26 cellular contexts compared by ENCODE assay signal in genomic region chr1:54169068-54169467, GRCh38. TPM values are rescaled to one million over a fixed set of nuclear protein-coding genes. Genes with fewer than 3 reads are reported as not detected.
A peak's percentile ranks its signal among the peaks of the same experiment; 100 is the strongest.
DNase-seq lines count a peak whose midpoint lies in the region; ATAC-seq and TF ChIP-seq lines count a peak whose summit lies in the region.
"Had no signal": no experiment of that assay in that cellular context is flagged by ENCODE, and none has a peak within 500 bp of the region (broad histone marks: within the 10 kb centered on the region; RNA-seq: fewer than 3 reads in every experiment).

No MANE protein-coding gene starts in this region.

- no peak overlapping the region for H3K4me3 Mint-ChIP-seq in activated naive CD8-positive, alpha-beta T cell
- no peak overlapping the region for H3K4me3 Mint-ChIP-seq in activated naive CD8-positive, alpha-beta T cell treated with anti-CD3 and anti-CD28 coated beads, Interleukin-2, amount 50 U/mL, for 24 hours
- no peak overlapping the region for H3K4me3 Mint-ChIP-seq in CD4-positive, CD25-positive, alpha-beta regulatory T cell
- no peak overlapping the region for H3K4me3 Mint-ChIP-seq in chondrocyte (ENCODE audit: unreplicated experiment)
- H3K4me3 Mint-ChIP-seq: B cell; CD4-positive, alpha-beta memory T cell; CD8-positive, alpha-beta memory T cell had no signal

- no peak overlapping the region for H3K27ac ChIP-seq in CD4-positive, CD25-positive, alpha-beta regulatory T cell (ENCODE audit: insufficient read depth, low read length, poor library complexity, severe bottlenecking)
- H3K27ac ChIP-seq: 22Rv1; A549; BLaER1 treated with 17β-estradiol and CSF1 and Interleukin-3, amounts not matched to agents 10 nM and 100 nM; C4-2B had no signal

- H3K36me3 ChIP-seq in CD4-positive, CD25-positive, alpha-beta regulatory T cell (ENCODE audit: control insufficient read depth, insufficient read depth, low read length): no peaks in the 10 kb centered on the region

- H3K4me1 ChIP-seq in CD4-positive, CD25-positive, alpha-beta regulatory T cell (ENCODE audit: control insufficient read depth, insufficient read depth, low read length, poor library complexity, severe bottlenecking): peaks cover 4% of the 10 kb centered on the region

- H3K27ac Mint-ChIP-seq in activated naive CD8-positive, alpha-beta T cell: peak overlapping the region; percentile 1
- H3K27ac Mint-ChIP-seq in activated naive CD8-positive, alpha-beta T cell treated with anti-CD3 and anti-CD28 coated beads, Interleukin-2, amount 50 U/mL, for 24 hours: no peak overlapping the region
- H3K27ac Mint-ChIP-seq in CD4-positive, CD25-positive, alpha-beta regulatory T cell: peak overlapping the region in 2 of 3 donors; percentile 7 to 39
- H3K27ac Mint-ChIP-seq in chondrocyte (ENCODE audit: unreplicated experiment): no peak overlapping the region
- H3K27ac Mint-ChIP-seq: B cell had no signal

- no peaks in the 10 kb centered on the region for H3K27me3 ChIP-seq in CD4-positive, CD25-positive, alpha-beta regulatory T cell (ENCODE audit: control insufficient read depth, insufficient read depth, low read length)
- H3K27me3 ChIP-seq: BLaER1 treated with 17β-estradiol and CSF1 and Interleukin-3, amounts not matched to agents 10 nM and 100 nM had no signal

- no peaks in the 10 kb centered on the region for H3K36me3 Mint-ChIP-seq in activated naive CD8-positive, alpha-beta T cell
- H3K36me3 Mint-ChIP-seq in activated naive CD8-positive, alpha-beta T cell treated with anti-CD3 and anti-CD28 coated beads, Interleukin-2, amount 50 U/mL, for 24 hours (ENCODE audit: low read depth): no peaks in the 10 kb centered on the region
- H3K36me3 Mint-ChIP-seq in CD4-positive, CD25-positive, alpha-beta regulatory T cell: peaks cover 14% of the 10 kb centered on the region
- no peaks in the 10 kb centered on the region for H3K36me3 Mint-ChIP-seq in chondrocyte (ENCODE audit: low read depth)

- no peaks in the 10 kb centered on the region for H3K9me3 ChIP-seq in CD4-positive, CD25-positive, alpha-beta regulatory T cell (ENCODE audit: control insufficient read depth in 2 of 2, low read length in 2 of 2)
- H3K9me3 ChIP-seq: A549; BLaER1 treated with 17β-estradiol and CSF1 and Interleukin-3, amounts not matched to agents 10 nM and 100 nM had no signal

- POLR2A ChIA-PET in GM10248 (lab: Yijun Ruan, JAX): no interaction called here

- no peak for DNase-seq in activated naive CD8-positive, alpha-beta T cell treated with anti-CD3 and anti-CD28 coated beads, Interleukin-2, amount 50 U/mL, for 24 hours
- DNase-seq in CD4-positive, CD25-positive, alpha-beta regulatory T cell: no peak
- peak; percentile 5 for DNase-seq in chondrocyte (ENCODE audit: low spot score)
- DNase-seq in GM10248 (ENCODE audit: extremely low spot score): no peak
- DNase-seq in NCI-H2171 treated with DMSO at 0.1 percent for 48 hours (lab: John Stamatoyannopoulos, UW): no peak
- DNase-seq: AML-193; CD4-positive, alpha-beta memory T cell; CD8-positive, alpha-beta memory T cell; COR-L47; DMS 273 treated with DMSO at 0.1 percent for 48 hours; DMS153; DMS53; DMS79; DND-41; EL; GDM1 had no signal

- no peaks in the 10 kb centered on the region for H3K27me3 Mint-ChIP-seq in activated naive CD8-positive, alpha-beta T cell
- no peaks in the 10 kb centered on the region for H3K27me3 Mint-ChIP-seq in activated naive CD8-positive, alpha-beta T cell treated with anti-CD3 and anti-CD28 coated beads, Interleukin-2, amount 50 U/mL, for 24 hours
- no peaks in the 10 kb centered on the region for H3K27me3 Mint-ChIP-seq in CD4-positive, CD25-positive, alpha-beta regulatory T cell
- no peaks in the 10 kb centered on the region for H3K27me3 Mint-ChIP-seq in chondrocyte (ENCODE audit: low read depth)
- H3K27me3 Mint-ChIP-seq: B cell; CD4-positive, alpha-beta memory T cell; CD8-positive, alpha-beta memory T cell had no signal

- ATAC-seq in activated naive CD8-positive, alpha-beta T cell treated with anti-CD3 and anti-CD28 coated beads, Interleukin-2, amount 50 U/mL, for 24 hours: no peak
- no peak for ATAC-seq in CD4-positive, CD25-positive, alpha-beta regulatory T cell (ENCODE audit: low read depth in 2 of 2)
- ATAC-seq: A549 had no signal

- CTCF ChIA-PET in GM10248 (lab: Yijun Ruan, JAX): no interaction called here

- no peak overlapping the region for H3K4me3 ChIP-seq in CD4-positive, CD25-positive, alpha-beta regulatory T cell (ENCODE audit: low read depth, low read length)
- H3K4me3 ChIP-seq: A549; BLaER1 treated with 17β-estradiol and CSF1 and Interleukin-3, amounts not matched to agents 10 nM and 100 nM had no signal

- TF ChIP-seq CTCF in chondrocyte (IDR thresholded peaks at IDR 0.05) (no peak), GM10248 (IDR thresholded peaks at IDR 0.05; ENCODE audit: control extremely low read depth, extremely low read depth, low read depth, missing control alignments) (no peak)

- peaks cover 9% of the 10 kb centered on the region for H3K4me1 Mint-ChIP-seq in activated naive CD8-positive, alpha-beta T cell (ENCODE audit: low read depth)
- H3K4me1 Mint-ChIP-seq in activated naive CD8-positive, alpha-beta T cell treated with anti-CD3 and anti-CD28 coated beads, Interleukin-2, amount 50 U/mL, for 24 hours: peaks cover 6% of the 10 kb centered on the region
- peaks cover 0 to 12% (median 5%) of the 10 kb centered on the region in 4 donors for H3K4me1 Mint-ChIP-seq in CD4-positive, CD25-positive, alpha-beta regulatory T cell
- H3K4me1 Mint-ChIP-seq in chondrocyte (ENCODE audit: low read depth): no peaks in the 10 kb centered on the region
- H3K4me1 Mint-ChIP-seq: B cell; CD8-positive, alpha-beta memory T cell had no signal

- no peaks in the 10 kb centered on the region for H3K9me3 Mint-ChIP-seq in activated naive CD8-positive, alpha-beta T cell (ENCODE audit: low read depth)
- no peaks in the 10 kb centered on the region for H3K9me3 Mint-ChIP-seq in activated naive CD8-positive, alpha-beta T cell treated with anti-CD3 and anti-CD28 coated beads, Interleukin-2, amount 50 U/mL, for 24 hours
- H3K9me3 Mint-ChIP-seq in CD4-positive, CD25-positive, alpha-beta regulatory T cell: no peaks in the 10 kb centered on the region
- H3K9me3 Mint-ChIP-seq in chondrocyte (ENCODE audit: low read depth): no peaks in the 10 kb centered on the region
- H3K9me3 Mint-ChIP-seq: CD4-positive, alpha-beta memory T cell; CD8-positive, alpha-beta memory T cell had no signal

RNA-seq across cellular contexts. Expression of gene CDCP2, which starts 16.3 kb away (rescaled TPM):
- total RNA-seq in CD4-positive, CD25-positive, alpha-beta regulatory T cell: 0.15 TPM
- not detected for polyA plus RNA-seq in CD4-positive, CD25-positive, alpha-beta regulatory T cell
- not detected in 3 replicates for total RNA-seq in chondrocyte
- total RNA-seq: A172; B cell; CD8-positive, alpha-beta memory T cell; Daoy; G401 had no signal
- polyA plus RNA-seq: A549; BJ; CD4-positive, alpha-beta memory T cell; CD8-positive, alpha-beta memory T cell had no signal

RNA-seq across cellular contexts. Expression of gene CYB5RL, which starts 30.8 kb away (rescaled TPM):
- 3.7 TPM for total RNA-seq in CD4-positive, CD25-positive, alpha-beta regulatory T cell
- polyA plus RNA-seq in CD4-positive, CD25-positive, alpha-beta regulatory T cell: 1 to 10 TPM; 1.1 to 4.8 (median 3.1) TPM
- 7.0 to 7.8 TPM (median 7.5 TPM) in 3 replicates for total RNA-seq in chondrocyte

RNA-seq across cellular contexts. Expression of gene MRPL37, which starts 30.9 kb away (rescaled TPM):
- 34.5 TPM for total RNA-seq in CD4-positive, CD25-positive, alpha-beta regulatory T cell
- polyA plus RNA-seq in CD4-positive, CD25-positive, alpha-beta regulatory T cell: 10 to 100 TPM; 62.0 to 66.7 (median 65.3) TPM
- total RNA-seq in chondrocyte: 66.0 to 66.9 TPM (median 66.3 TPM) in 3 replicates

Comparison
In these comparisons a context has a peak if more than half of its experiments do, and no peak if none do; other contexts are left out.
1. H3K27ac Mint-ChIP-seq: peak in activated naive CD8-positive, alpha-beta T cell (single experiment) and CD4-positive, CD25-positive, alpha-beta regulatory T cell (2 of 3); none in activated naive CD8-positive, alpha-beta T cell treated with anti-CD3 and anti-CD28 coated beads, Interleukin-2, amount 50 U/mL, for 24 hours (single experiment) and chondrocyte (single experiment).